8 cellular contexts compared by ENCODE assay signal in genomic region chr7:45111298-45112223, GRCh38. TPM values are rescaled to one million over a fixed set of nuclear protein-coding genes. Genes with fewer than 3 reads are reported as not detected.
DNase-seq lines count a peak whose midpoint lies in the region; ATAC-seq, FAIRE-seq and TF ChIP-seq lines count a peak whose summit lies in the region.

TSS of gene TBRG4 (minus strand) at chr7:45111697. CDS start at chr7:45109237, 2,460 bp downstream.

- H3K27ac ChIP-seq in OCI-LY3 (ENCODE audit: low read length) (peak within 1 kb of the TSS; percentile 84), endothelial cell of umbilical vein (ENCODE audit: insufficient read depth, low read depth, low read length) (peak within 1 kb of the TSS; percentile 57)

- dilution Hi-C loops in endothelial cell of umbilical vein (cut with MboI; ENCODE audit: extremely low pct_ligation_motif_present, low sequenced_read_pairs) = no loop called here

- peak; percentile 82 for TF ChIP-seq POLR2A in endothelial cell of umbilical vein (IDR thresholded peaks at IDR 0.05; ENCODE audit: low read depth, low read length)

- intact Hi-C loops in endothelial cell of umbilical vein (cut with micrococcal nuclease) = loop anchor here (1.0 to 5.0 kb wide), 7 partner anchors 25 to 529 kb away; partner anchors contain the start of genes CCM2, H2AZ2, OGDH and PURB

- TSS peak; percentile 94 for BruUV-seq in endothelial cell of umbilical vein (replicated peaks; lab: Mats Ljungman, UMichigan)

- H2AFZ ChIP-seq in OCI-LY3 (ENCODE audit: low read depth, low read length) = peak within 1 kb of the TSS; percentile 54; the same call in 1 of the 2 replicates
- H2AFZ ChIP-seq in endothelial cell of umbilical vein (ENCODE audit: low read depth, low read length) = peak within 1 kb of the TSS; percentile 15

- CTCF ChIA-PET in endothelial cell of umbilical vein (lab: Charles Lee) = interaction anchor here (1.0 to 3.1 kb wide), 6 partner anchors 11 to 138 kb away, joined by 3 to 23 read pairs (median 6); no protein-coding TSS in a partner anchor

- H3K4me3 ChIP-seq in OCI-LY3 (ENCODE audit: low read length) (peak within 1 kb of the TSS; percentile 89), endothelial cell of umbilical vein (replicated peaks in 1 of 3; ENCODE audit: insufficient read depth in 1 of 3, low read depth in 1 of 3, low read length in 3 of 3) (peak within 1 kb of the TSS; percentile 33 to 88 (median 64))

- no peaks in the 10 kb centered on the region for H3K9me1 ChIP-seq in endothelial cell of umbilical vein (replicated peaks; ENCODE audit: control insufficient read depth, extremely low read depth, insufficient read depth, low read length)

- peak; percentile 97 for FAIRE-seq in endothelial cell of umbilical vein (lab: Jason Lieb, UNC)

- no peaks in the 10 kb centered on the region for H3K9me3 ChIP-seq in OCI-LY3 (ENCODE audit: insufficient read depth, low read length)
- no peaks in the 10 kb centered on the region for H3K9me3 ChIP-seq in endothelial cell of umbilical vein (replicated peaks; ENCODE audit: control insufficient read depth, insufficient read depth, low read length)

- H3K36me3 ChIP-seq in OCI-LY3 (replicated peaks; ENCODE audit: low read depth, low read length) (peaks cover 33% of the 10 kb centered on the region), endothelial cell of umbilical vein (ENCODE audit: control insufficient read depth in 2 of 2, extremely low read depth in 1 of 2, insufficient read depth in 2 of 2, low read length in 2 of 2) (peaks cover 9 to 15% of the 10 kb centered on the region in 2 experiments)

- H3K27me3 ChIP-seq in OCI-LY3 (ENCODE audit: low read depth, low read length) (no peaks in the 10 kb centered on the region), endothelial cell of umbilical vein (ENCODE audit: control insufficient read depth in 2 of 2, insufficient read depth in 2 of 2, low read length in 2 of 2) (peaks cover 11 to 26% of the 10 kb centered on the region in 2 experiments)

- H4K20me1 ChIP-seq in OCI-LY3 (ENCODE audit: insufficient read depth, low read length) (peaks cover 12% of the 10 kb centered on the region; the same call in 1 of the 2 replicates), endothelial cell of umbilical vein (replicated peaks; ENCODE audit: control insufficient read depth, extremely low read depth, insufficient read depth, low read length) (no peaks in the 10 kb centered on the region)

- POLR2A ChIA-PET in endothelial cell of umbilical vein (lab: Charles Lee) = no interaction called here

- peak; percentile 41 for TF ChIP-seq CTCF in OCI-LY3 (IDR thresholded peaks at IDR 0.05; ENCODE audit: low read depth, low read length)
- peak in 1 of 2 donors; percentile 42 for TF ChIP-seq CTCF in endothelial cell of umbilical vein (IDR thresholded peaks at IDR 0.05; ENCODE audit: extremely low read depth in 1 of 2, insufficient read depth in 1 of 2, low read depth in 1 of 2, low read length in 2 of 2)

- peak; percentile 95 for ATAC-seq in GM21526 (IDR thresholded peaks at IDR 0.05; ENCODE audit: low FRiP score, unreplicated experiment)

- H3K4me1 ChIP-seq in OCI-LY3 (ENCODE audit: low read length) (peaks cover 25% of the 10 kb centered on the region), endothelial cell of umbilical vein (ENCODE audit: control insufficient read depth, extremely low read depth, insufficient read depth, low read length) (peaks cover 8% of the 10 kb centered on the region)

- DNase-seq in DMS114 treated with DMSO at 0.1 percent for 48 hours (lab: John Stamatoyannopoulos, UW; ENCODE audit: unreplicated experiment) (peak; percentile 92), HuH-7.5 (ENCODE audit: low spot score) (peak; percentile 89), activated T-cell treated with anti-CD3 and anti-CD28 coated beads for 1 hour (ENCODE audit: low read depth) (peak; percentile 89), endothelial cell of umbilical vein (ENCODE audit: low read depth, low spot score) (peak; percentile 93), midbrain (lab: John Stamatoyannopoulos, UW) (peak; percentile 94)
- DNase-seq in stimulated activated CD8-positive, alpha-beta memory T cell treated with anti-CD3 and anti-CD28 coated beads, Interleukin-2, amount 100 ng/mL, for 1 hour (ENCODE audit: low read depth in 2 of 2) = peak; percentile 85 to 87

- H3K9ac ChIP-seq in OCI-LY3 (ENCODE audit: low read length) (peak within 1 kb of the TSS; percentile 85), endothelial cell of umbilical vein (replicated peaks; ENCODE audit: extremely low read depth, insufficient read depth, low read length) (peak within 1 kb of the TSS; percentile 63)

- H3K79me2 ChIP-seq in OCI-LY3 (ENCODE audit: low read length) (peaks cover 56% of the 10 kb centered on the region), endothelial cell of umbilical vein (ENCODE audit: control insufficient read depth, insufficient read depth, low read length) (peaks cover 40% of the 10 kb centered on the region)

- H3K4me2 ChIP-seq in OCI-LY3 (ENCODE audit: low read length) = peak within 1 kb of the TSS; percentile 89
- H3K4me2 ChIP-seq in endothelial cell of umbilical vein (ENCODE audit: insufficient read depth, low read length) = peak within 1 kb of the TSS; percentile 92

TF ChIP-seq in endothelial cell of umbilical vein, 7 proteins besides CTCF, POLR2A, EP300 and RAD21:
- no peak for TF ChIP-seq EZH2 (IDR thresholded peaks at IDR 0.05; ENCODE audit: borderline replicate concordance, low read depth, low read length, severe bottlenecking)
- peak; percentile 48 for TF ChIP-seq MAX (IDR thresholded peaks at IDR 0.05; ENCODE audit: insufficient read depth, insufficient read length)
- TF ChIP-seq POLR2AphosphoS5 (IDR thresholded peaks at IDR 0.05; ENCODE audit: insufficient read depth, low read depth, low read length) = peak; percentile 95
- TF ChIP-seq MYC (IDR thresholded peaks at IDR 0.05; ENCODE audit: low read depth, low read length) = peak; percentile 93
- TF ChIP-seq GATA2 (IDR thresholded peaks at IDR 0.05; ENCODE audit: insufficient read depth, insufficient read length, low read depth, low read length) = no peak

RNA-seq across cellular contexts. Expression of gene TBRG4, which starts in this region (rescaled TPM):
- 56.7 and 63.4 TPM in 2 replicates for total RNA-seq in endothelial cell of umbilical vein
- 43.7 and 44.5 TPM in 2 replicates for polyA plus RNA-seq in endothelial cell of umbilical vein
- polyA plus RNA-seq in endothelial cell of umbilical vein (2011; cell fraction: cytosol; rRNA removed) = 39.4 and 42.7 TPM in 2 replicates
- polyA plus RNA-seq in endothelial cell of umbilical vein (2011; cell fraction: nucleus; rRNA removed) = 102 and 118 TPM in 2 replicates
- polyA plus RNA-seq in endothelial cell of umbilical vein (2012) = 45.6 and 60.1 TPM in 2 replicates
- 54.9 and 62.6 TPM in 2 replicates for polyA minus RNA-seq in endothelial cell of umbilical vein
- polyA minus RNA-seq in endothelial cell of umbilical vein (2011; cell fraction: cytosol; rRNA and poly(A)+ RNA removed) = 108 TPM
- polyA minus RNA-seq in endothelial cell of umbilical vein (2011; cell fraction: nucleus; rRNA and poly(A)+ RNA removed) = 77.4 TPM in 2 replicates

Comparison
In these comparisons a context has a peak if more than half of its experiments do, and no peak if none do; other contexts are left out.
1. Peak in every context shown above with its lines: DNase-seq, ATAC-seq, H3K4me3 ChIP-seq and H3K27ac ChIP-seq.